ENCODE assay signal across 21 cellular contexts in the genomic region with DNA sequence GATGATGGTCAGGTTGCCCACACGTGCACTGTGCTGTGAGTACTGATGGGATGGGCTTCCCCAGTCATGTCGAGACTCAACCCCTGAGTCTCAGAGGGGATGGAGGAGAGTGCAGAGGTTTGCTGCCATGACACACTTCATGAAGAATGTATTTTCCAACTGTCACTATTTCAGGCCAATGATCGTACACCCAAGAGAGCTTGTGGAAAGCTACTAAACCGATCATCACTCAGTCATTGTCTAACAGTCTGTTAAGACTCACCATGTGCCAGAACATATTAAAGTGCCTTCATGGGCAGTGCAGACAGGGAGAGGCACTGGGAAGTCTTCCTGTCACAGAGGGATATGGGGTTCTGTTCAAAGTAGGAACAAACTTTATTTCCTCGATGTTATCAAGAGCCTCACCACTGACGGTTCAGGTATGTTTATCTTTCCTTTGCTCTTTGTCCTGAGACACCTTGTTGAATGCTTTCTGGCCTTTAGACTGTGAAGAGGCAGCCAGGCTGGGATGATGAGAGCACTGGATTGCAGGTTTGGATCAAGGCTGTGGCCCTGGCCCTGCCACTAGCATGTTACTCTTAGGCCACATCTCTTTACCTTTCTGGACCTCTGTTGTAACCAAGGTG. TPM values are rescaled to one million over a fixed set of nuclear protein-coding genes. Genes with fewer than 3 reads are reported as not detected.
DNase-seq lines count a peak whose midpoint lies in the region; ATAC-seq and TF ChIP-seq lines count a peak whose summit lies in the region.
"Had no signal": no experiment of that assay in that cellular context is flagged by ENCODE, and none has a peak within 500 bp of the region (broad histone marks: within the 10 kb centered on the region; RNA-seq: fewer than 3 reads in every experiment).

No MANE protein-coding gene starts in this region.

- 88 to 91% methylated on average over 6 of the region's 6 CpGs for WGBS in endodermal cell (ENCODE audit: insufficient coverage in 1 of 2, insufficient read length in 1 of 2), 2 experiments

- H3K4me3 Mint-ChIP-seq in endodermal cell (peak overlapping the region; percentile 8), WTC11 (no peak overlapping the region)
- H3K4me3 Mint-ChIP-seq in CD4-positive, alpha-beta T cell, result no peak overlapping the region
- H3K4me3 Mint-ChIP-seq: H9 had no signal

- H3K4me1 Mint-ChIP-seq in endodermal cell (peaks cover 38% of the 10 kb centered on the region), WTC11 (peaks cover 8% of the 10 kb centered on the region)
- no peaks in the 10 kb centered on the region for H3K4me1 Mint-ChIP-seq in CD4-positive, alpha-beta T cell (ENCODE audit: low read depth)
- H3K4me1 Mint-ChIP-seq: CD8-positive, alpha-beta memory T cell had no signal

- intact Hi-C loops in left colon (cut with DNase I, micrococcal nuclease) (no loop called here), left lung (cut with DNase I) (no loop called here)
- intact Hi-C loops in CD4-positive, alpha-beta T cell (cut with DNase I, micrococcal nuclease), result no loop called here

- H3K36me3 ChIP-seq in HUES48 (ENCODE audit: control insufficient read depth, insufficient read depth, low read length) (no peaks in the 10 kb centered on the region), endodermal cell (ENCODE audit: control insufficient read depth, insufficient read depth, low read length) (no peaks in the 10 kb centered on the region), left lung (no peaks in the 10 kb centered on the region)
- H3K36me3 ChIP-seq: BLaER1 had no signal

- H3K27ac Mint-ChIP-seq in endodermal cell (no peak overlapping the region), WTC11 (no peak overlapping the region)
- no peak overlapping the region for H3K27ac Mint-ChIP-seq in CD4-positive, alpha-beta T cell
- H3K27ac Mint-ChIP-seq: H9 had no signal

- H3K9ac ChIP-seq in HUES48 (ENCODE audit: low read depth, low read length) (no peak overlapping the region), endodermal cell (ENCODE audit: extremely low read depth, low read length, poor library complexity, severe bottlenecking) (peak overlapping the region; percentile 14)
- H3K9ac ChIP-seq: BLaER1 had no signal

- peak; percentile 15 for DNase-seq in AG10803 (ENCODE audit: low read depth)
- DNase-seq in endodermal cell, result peak; percentile 38
- DNase-seq in left colon, result peak; percentile 9 to 26
- no peak for DNase-seq in left lung
- DNase-seq in CD4-positive, alpha-beta T cell, result no peak
- no peak for DNase-seq in NCI-H1105 (lab: John Stamatoyannopoulos, UW)
- no peak for DNase-seq in WTC11 (ENCODE audit: low spot score)
- DNase-seq: 8988T; CD8-positive, alpha-beta memory T cell; DMS79 treated with DMSO at 0.1 percent for 48 hours; H9; IMR-90; Kasumi-1; NCI-H187 treated with DMSO at 0.1 percent for 48 hours; NCI-H526 treated with DMSO at 0.1 percent for 48 hours; NK-92 treated with Interleukin-12 subunit alpha and Interleukin-12 subunit beta, amount 100 ng/mL, for 24 hours; OCI-M1 had no signal

- no peaks in the 10 kb centered on the region for H3K9me3 ChIP-seq in HUES48 (ENCODE audit: control insufficient read depth, insufficient read depth, low read length)
- H3K9me3 ChIP-seq in endodermal cell (ENCODE audit: control insufficient read depth, low read length), result no peaks in the 10 kb centered on the region
- H3K9me3 ChIP-seq in left lung, result no peaks in the 10 kb centered on the region
- H3K9me3 ChIP-seq in CD4-positive, alpha-beta T cell (ENCODE audit: control insufficient read depth, low read length), result no peaks in the 10 kb centered on the region
- H3K9me3 ChIP-seq: BLaER1 had no signal

- H3K27me3 ChIP-seq in HUES48 (ENCODE audit: control insufficient read depth, insufficient read depth, low read length) (no peaks in the 10 kb centered on the region), endodermal cell (ENCODE audit: control insufficient read depth, insufficient read depth, low read length, poor library complexity, severe bottlenecking) (no peaks in the 10 kb centered on the region), left lung (no peaks in the 10 kb centered on the region)
- H3K27me3 ChIP-seq in CD4-positive, alpha-beta T cell (ENCODE audit: control insufficient read depth, insufficient read depth, low read length), result no peaks in the 10 kb centered on the region
- H3K27me3 ChIP-seq: BLaER1 had no signal

- peak overlapping the region; percentile 11 for H3K27ac ChIP-seq in HUES48 (ENCODE audit: low read depth, low read length)
- no peak overlapping the region for H3K27ac ChIP-seq in endodermal cell (ENCODE audit: low read depth, low read length)
- no peak overlapping the region for H3K27ac ChIP-seq in left lung
- no peak overlapping the region for H3K27ac ChIP-seq in CD4-positive, alpha-beta T cell (ENCODE audit: low read depth, low read length)
- H3K27ac ChIP-seq: BLaER1, RWPE1 had no signal

- H3K27me3 Mint-ChIP-seq in endodermal cell (ENCODE audit: insufficient read depth) (peaks cover 30% of the 10 kb centered on the region), WTC11 (ENCODE audit: low read depth) (no peaks in the 10 kb centered on the region)
- no peaks in the 10 kb centered on the region for H3K27me3 Mint-ChIP-seq in CD4-positive, alpha-beta T cell

- H3K9me3 Mint-ChIP-seq in endodermal cell, result no peaks in the 10 kb centered on the region
- no peaks in the 10 kb centered on the region for H3K9me3 Mint-ChIP-seq in CD4-positive, alpha-beta T cell
- H3K9me3 Mint-ChIP-seq in WTC11, result no peaks in the 10 kb centered on the region; the same call in 1 of the 2 replicates
- H3K9me3 Mint-ChIP-seq: H9 had no signal

- TF ChIP-seq CTCF in AG10803 (conservative IDR thresholded peaks at IDR 0.05; ENCODE audit: low read length), result no peak
- no peak for TF ChIP-seq CTCF in endodermal cell (conservative IDR thresholded peaks at IDR 0.05)
- no peak for TF ChIP-seq CTCF in left lung (IDR thresholded peaks at IDR 0.05)
- TF ChIP-seq CTCF in CD4-positive, alpha-beta T cell (IDR thresholded peaks at IDR 0.05), result no peak
- no peak for TF ChIP-seq CTCF in WTC11 (IDR thresholded peaks at IDR 0.05)

- H3K4me3 ChIP-seq in AG10803 (ENCODE audit: low read length) (no peak overlapping the region), HUES48 (ENCODE audit: low read depth, low read length) (no peak overlapping the region), endodermal cell (ENCODE audit: low read length) (peak overlapping the region; percentile 75), left lung (no peak overlapping the region)
- H3K4me3 ChIP-seq: BLaER1 had no signal

- POLR2A ChIA-PET in CD4-positive, alpha-beta T cell (lab: Charles Lee), result no interaction called here
- POLR2A ChIA-PET in WTC11 (lab: Charles Lee), result no interaction called here

- H3K36me3 Mint-ChIP-seq in endodermal cell (ENCODE audit: low read depth) (no peaks in the 10 kb centered on the region), WTC11 (no peaks in the 10 kb centered on the region)
- H3K36me3 Mint-ChIP-seq in CD4-positive, alpha-beta T cell (ENCODE audit: low read depth), result no peaks in the 10 kb centered on the region
- H3K36me3 Mint-ChIP-seq: CD8-positive, alpha-beta memory T cell had no signal

- peak; percentile 97 for ATAC-seq in left colon
- no peak for ATAC-seq in left lung
- no peak for ATAC-seq in CD4-positive, alpha-beta T cell (ENCODE audit: poor library complexity)
- no peak for ATAC-seq in WTC11

- CTCF ChIA-PET in CD4-positive, alpha-beta T cell (lab: Charles Lee), result no interaction called here
- CTCF ChIA-PET in WTC11 (lab: Charles Lee), result no interaction called here

- H3K4me1 ChIP-seq in HUES48 (ENCODE audit: control insufficient read depth, insufficient read depth, low read length), result 0 out of 2 replicates have a peak, but pooled peaks cover under 1% of the 10 kb centered on the region
- H3K4me1 ChIP-seq in endodermal cell (ENCODE audit: control insufficient read depth, insufficient read depth, low read length), result peaks cover 19% of the 10 kb centered on the region
- no peaks in the 10 kb centered on the region for H3K4me1 ChIP-seq in left lung
- H3K4me1 ChIP-seq: BLaER1 had no signal

TF ChIP-seq in WTC11, 78 proteins besides CTCF, POLR2A, EP300 and RAD21 (continues in another document):
- TF ChIP-seq FOXJ3 (CRISPR knock-in tag; IDR thresholded peaks at IDR 0.05; ENCODE audit: borderline replicate concordance) (no peak), CREM (CRISPR knock-in tag; IDR thresholded peaks at IDR 0.05) (no peak)
- TF ChIP-seq, protein P1, sequence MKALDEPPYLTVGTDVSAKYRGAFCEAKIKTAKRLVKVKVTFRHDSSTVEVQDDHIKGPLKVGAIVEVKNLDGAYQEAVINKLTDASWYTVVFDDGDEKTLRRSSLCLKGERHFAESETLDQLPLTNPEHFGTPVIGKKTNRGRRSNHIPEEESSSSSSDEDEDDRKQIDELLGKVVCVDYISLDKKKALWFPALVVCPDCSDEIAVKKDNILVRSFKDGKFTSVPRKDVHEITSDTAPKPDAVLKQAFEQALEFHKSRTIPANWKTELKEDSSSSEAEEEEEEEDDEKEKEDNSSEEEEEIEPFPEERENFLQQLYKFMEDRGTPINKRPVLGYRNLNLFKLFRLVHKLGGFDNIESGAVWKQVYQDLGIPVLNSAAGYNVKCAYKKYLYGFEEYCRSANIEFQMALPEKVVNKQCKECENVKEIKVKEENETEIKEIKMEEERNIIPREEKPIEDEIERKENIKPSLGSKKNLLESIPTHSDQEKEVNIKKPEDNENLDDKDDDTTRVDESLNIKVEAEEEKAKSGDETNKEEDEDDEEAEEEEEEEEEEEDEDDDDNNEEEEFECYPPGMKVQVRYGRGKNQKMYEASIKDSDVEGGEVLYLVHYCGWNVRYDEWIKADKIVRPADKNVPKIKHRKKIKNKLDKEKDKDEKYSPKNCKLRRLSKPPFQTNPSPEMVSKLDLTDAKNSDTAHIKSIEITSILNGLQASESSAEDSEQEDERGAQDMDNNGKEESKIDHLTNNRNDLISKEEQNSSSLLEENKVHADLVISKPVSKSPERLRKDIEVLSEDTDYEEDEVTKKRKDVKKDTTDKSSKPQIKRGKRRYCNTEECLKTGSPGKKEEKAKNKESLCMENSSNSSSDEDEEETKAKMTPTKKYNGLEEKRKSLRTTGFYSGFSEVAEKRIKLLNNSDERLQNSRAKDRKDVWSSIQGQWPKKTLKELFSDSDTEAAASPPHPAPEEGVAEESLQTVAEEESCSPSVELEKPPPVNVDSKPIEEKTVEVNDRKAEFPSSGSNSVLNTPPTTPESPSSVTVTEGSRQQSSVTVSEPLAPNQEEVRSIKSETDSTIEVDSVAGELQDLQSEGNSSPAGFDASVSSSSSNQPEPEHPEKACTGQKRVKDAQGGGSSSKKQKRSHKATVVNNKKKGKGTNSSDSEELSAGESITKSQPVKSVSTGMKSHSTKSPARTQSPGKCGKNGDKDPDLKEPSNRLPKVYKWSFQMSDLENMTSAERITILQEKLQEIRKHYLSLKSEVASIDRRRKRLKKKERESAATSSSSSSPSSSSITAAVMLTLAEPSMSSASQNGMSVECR (CRISPR knock-in tag; IDR thresholded peaks at IDR 0.05; ENCODE audit: borderline replicate concordance), result no peak

RNA-seq across cellular contexts. Expression of a gene that starts 41.6 kb away (rescaled TPM):
- total RNA-seq in endodermal cell, result 1 to 10 TPM in 1 of 2 donors, under 1 TPM in 1; 0.71 to 4.1 TPM
- polyA plus RNA-seq in endodermal cell (2013, experiment 1 of 2), result 2.7 TPM
- 2.8 TPM for polyA plus RNA-seq in endodermal cell (2013, experiment 2 of 2)
- under 1 TPM; 0.40 to 0.59 TPM for total RNA-seq in left colon
- total RNA-seq in left lung, result under 1 TPM; 0.35 to 0.79 TPM
- total RNA-seq in CD4-positive, alpha-beta T cell, result not detected
- total RNA-seq in WTC11 (2021), result 1.2 to 1.5 TPM (median 1.3 TPM) in 3 replicates
- total RNA-seq: CD8-positive, alpha-beta memory T cell; HT-29 had no signal
- polyA plus RNA-seq: CD8-positive, alpha-beta memory T cell had no signal

Comparison
In these comparisons a context has a peak if more than half of its experiments do, and no peak if none do; other contexts are left out.
1. DNase-seq: peak in AG10803 (single experiment), endodermal cell (single experiment) and left colon (2 of 2); none in left lung (0 of 2), CD4-positive, alpha-beta T cell (0 of 10), NCI-H1105 (single experiment) and WTC11 (single experiment).